ENCODE assay signal across 21 cellular contexts in genomic region chr3:24299236-24299635, GRCh38.
DNase-seq lines count a peak whose midpoint lies in the region; ATAC-seq, FAIRE-seq and TF ChIP-seq lines count a peak whose summit lies in the region.
"Had no signal": no experiment of that assay in that cellular context is flagged by ENCODE, and none has a peak within 500 bp of the region (broad histone marks: within the 10 kb centered on the region; RNA-seq: fewer than 3 reads in every experiment).

No MANE protein-coding gene starts in this region.

- H3K36me3 ChIP-seq in PC-3 (ENCODE audit: low read depth, low read length) = peaks cover 6% of the 10 kb centered on the region; the same call in 1 of the 2 replicates
- no peaks in the 10 kb centered on the region for H3K36me3 ChIP-seq in kidney (ENCODE audit: control insufficient read depth in 1 of 2, insufficient read depth in 2 of 2, low read length in 2 of 2)
- H3K36me3 ChIP-seq in upper lobe of right lung = no peaks in the 10 kb centered on the region
- H3K36me3 ChIP-seq: brain microvascular endothelial cell had no signal

- no peak overlapping the region for H3K27ac Mint-ChIP-seq in T-helper 2 cell treated with Interferon-gamma antibody and Interleukin-4, amounts not matched to agents 5 μg/mL and 100 μg/mL, for 36 hours
- H3K27ac Mint-ChIP-seq: activated B cell treated with CpG ODN at 0.5 μM for 24 hours; activated naive CD8-positive, alpha-beta T cell treated with anti-CD3 and anti-CD28 coated beads for 36 hours; CD8-positive, alpha-beta T cell; dendritic cell treated with granulocyte-macrophage colony-stimulating factor and Interleukin-4, amounts not matched to agents 40 ng/mL and 50 ng/mL, for 4 days; T-helper 17 cell had no signal

- no peaks in the 10 kb centered on the region for H4K20me1 ChIP-seq in PC-3 (ENCODE audit: low read length)

- H3K27me3 ChIP-seq in PC-3 (ENCODE audit: low read length) (no peaks in the 10 kb centered on the region), upper lobe of right lung (no peaks in the 10 kb centered on the region)
- H3K27me3 ChIP-seq: brain microvascular endothelial cell had no signal

- H3K9ac ChIP-seq in PC-3 (ENCODE audit: low read length) (no peak overlapping the region), kidney (ENCODE audit: low read length in 2 of 2) (no peak overlapping the region)
- H3K9ac ChIP-seq: KMS-11 had no signal

- POLR2A ChIA-PET in PC-3 (lab: Charles Lee; ENCODE audit: unreplicated experiment) = no interaction called here

- DNase-seq in AG20443 (ENCODE audit: low spot score) (peak; percentile 37), PC-3 (peak; percentile 82), cardiac fibroblast (ENCODE audit: low read depth in 2 of 2) (peak; percentile 44 to 55), kidney (no peak), upper lobe of right lung (no peak)
- DNase-seq in T-helper 2 cell treated with Interferon-gamma antibody and Interleukin-4, amounts not matched to agents 5 μg/mL and 100 μg/mL, for 36 hours (ENCODE audit: low spot score) = no peak
- DNase-seq: activated B cell treated with CpG ODN at 0.5 μM for 24 hours; activated naive CD8-positive, alpha-beta T cell treated with anti-CD3 and anti-CD28 coated beads for 36 hours; CD8-positive, alpha-beta T cell; DMS53; glutamatergic neuron; NCI-H1048; NCI-H2029; SHP77 treated with DMSO at 0.1 percent for 48 hours; T-helper 17 cell had no signal

- H3K79me2 ChIP-seq in PC-3 (ENCODE audit: low read length) = no peaks in the 10 kb centered on the region

- CTCF ChIA-PET in PC-3 (lab: Charles Lee) = no interaction called here

- H3F3A ChIP-seq in PC-3 (ENCODE audit: low read length, unreplicated experiment) = no peaks in the 10 kb centered on the region

- peak overlapping the region; percentile 55 for H3K4me2 ChIP-seq in PC-3 (ENCODE audit: low read length)
- H3K4me2 ChIP-seq: KMS-11 had no signal

- TF ChIP-seq CTCF in PC-3 (conservative IDR thresholded peaks at IDR 0.05; ENCODE audit: low read depth, low read length) (no peak), cardiac fibroblast (IDR thresholded peaks at IDR 0.05; ENCODE audit: low read depth, low read length) (no peak), kidney (IDR thresholded peaks at IDR 0.05; ENCODE audit: borderline replicate concordance, extremely low read depth, insufficient read depth) (no peak), upper lobe of right lung (IDR thresholded peaks at IDR 0.05) (no peak)

- intact Hi-C loops in PC-3 (cut with micrococcal nuclease) = loop anchor here (1.0 kb wide), 1 partner anchor 17 kb away; no protein-coding TSS in a partner anchor
- intact Hi-C loops in kidney (cut with DNase I) = no loop called here
- intact Hi-C loops in upper lobe of right lung (cut with DNase I) = no loop called here

- ATAC-seq in PC-3 (peak; percentile 69), HG02642 (IDR thresholded peaks at IDR 0.05; ENCODE audit: poor library complexity, unreplicated experiment) (no peak), HG02623 (IDR thresholded peaks at IDR 0.05; ENCODE audit: unreplicated experiment) (no peak), upper lobe of right lung (no peak)
- ATAC-seq: CD8-positive, alpha-beta T cell; T-helper 17 cell had no signal

- no peaks in the 10 kb centered on the region for H3K4me1 Mint-ChIP-seq in T-helper 2 cell treated with Interferon-gamma antibody and Interleukin-4, amounts not matched to agents 5 μg/mL and 100 μg/mL, for 36 hours (ENCODE audit: low read depth)
- H3K4me1 Mint-ChIP-seq: activated B cell treated with CpG ODN at 0.5 μM for 24 hours; activated naive CD8-positive, alpha-beta T cell treated with anti-CD3 and anti-CD28 coated beads for 36 hours; T-helper 17 cell had no signal

- H3K36me3 Mint-ChIP-seq in T-helper 2 cell treated with Interferon-gamma antibody and Interleukin-4, amounts not matched to agents 5 μg/mL and 100 μg/mL, for 36 hours (ENCODE audit: low read depth) = no peaks in the 10 kb centered on the region
- H3K36me3 Mint-ChIP-seq: activated naive CD8-positive, alpha-beta T cell treated with anti-CD3 and anti-CD28 coated beads for 36 hours; CD8-positive, alpha-beta T cell had no signal

- H3K4me3 Mint-ChIP-seq in T-helper 2 cell treated with Interferon-gamma antibody and Interleukin-4, amounts not matched to agents 5 μg/mL and 100 μg/mL, for 36 hours = no peak overlapping the region
- H3K4me3 Mint-ChIP-seq: activated B cell treated with CpG ODN at 0.5 μM for 24 hours; activated naive CD8-positive, alpha-beta T cell treated with anti-CD3 and anti-CD28 coated beads for 36 hours; CD8-positive, alpha-beta T cell; dendritic cell treated with granulocyte-macrophage colony-stimulating factor and Interleukin-4, amounts not matched to agents 40 ng/mL and 50 ng/mL, for 4 days; T-helper 17 cell had no signal

- H3K9me3 ChIP-seq in PC-3 (ENCODE audit: low read length) (no peaks in the 10 kb centered on the region), kidney (ENCODE audit: control insufficient read depth in 1 of 2, low read length in 2 of 2) (peaks cover 0 to 4% of the 10 kb centered on the region in 2 donors), upper lobe of right lung (no peaks in the 10 kb centered on the region)

- H3K4me1 ChIP-seq in PC-3 (ENCODE audit: insufficient read depth, low read length) (peaks cover 61% of the 10 kb centered on the region), kidney (ENCODE audit: control insufficient read depth in 1 of 2, insufficient read depth in 1 of 2, low read depth in 1 of 2, low read length in 2 of 2) (peaks cover 6 to 24% of the 10 kb centered on the region in 2 donors), upper lobe of right lung (no peaks in the 10 kb centered on the region)

- H3K27ac ChIP-seq in PC-3 (ENCODE audit: low read length) (peak overlapping the region; percentile 59), kidney (ENCODE audit: low read depth in 2 of 2, low read length in 2 of 2) (no peak overlapping the region), upper lobe of right lung (no peak overlapping the region)
- H3K27ac ChIP-seq: KMS-11 had no signal

- no peaks in the 10 kb centered on the region for H3K27me3 Mint-ChIP-seq in T-helper 2 cell treated with Interferon-gamma antibody and Interleukin-4, amounts not matched to agents 5 μg/mL and 100 μg/mL, for 36 hours (ENCODE audit: low read depth)
- H3K27me3 Mint-ChIP-seq: activated B cell treated with CpG ODN at 0.5 μM for 24 hours; dendritic cell treated with granulocyte-macrophage colony-stimulating factor and Interleukin-4, amounts not matched to agents 40 ng/mL and 50 ng/mL, for 4 days had no signal

- no peak overlapping the region for H2AFZ ChIP-seq in PC-3 (ENCODE audit: low read length)

- H3K9me3 Mint-ChIP-seq in T-helper 2 cell treated with Interferon-gamma antibody and Interleukin-4, amounts not matched to agents 5 μg/mL and 100 μg/mL, for 36 hours = no peaks in the 10 kb centered on the region
- H3K9me3 Mint-ChIP-seq: CD8-positive, alpha-beta T cell; dendritic cell treated with granulocyte-macrophage colony-stimulating factor and Interleukin-4, amounts not matched to agents 40 ng/mL and 50 ng/mL, for 4 days had no signal

- H3K9me2 ChIP-seq in PC-3 (replicated peaks; ENCODE audit: low read length) = 0 out of 2 replicates have a peak, but pooled peaks cover 3% of the 10 kb centered on the region

- FAIRE-seq in kidney (lab: Jason Lieb, UNC) = peak; percentile 79
- FAIRE-seq: urothelium cell line had no signal

- BruUV-seq in PC-3 (replicated peaks; lab: Mats Ljungman, UMichigan) = no TSS peak

- H3K4me3 ChIP-seq in PC-3 (ENCODE audit: low read length) (no peak overlapping the region), cardiac fibroblast (replicated peaks in 1 of 2; ENCODE audit: low read depth in 2 of 2, low read length in 2 of 2) (no peak overlapping the region), kidney (ENCODE audit: low read length in 2 of 2) (no peak overlapping the region), upper lobe of right lung (no peak overlapping the region)

Comparison
In these comparisons a context has a peak if more than half of its experiments do, and no peak if none do; other contexts are left out.
1. DNase-seq: peak in AG20443 (single experiment), PC-3 (single experiment) and cardiac fibroblast (2 of 2); none in kidney (single experiment), T-helper 2 cell treated with Interferon-gamma antibody and Interleukin-4, amounts not matched to agents 5 μg/mL and 100 μg/mL, for 36 hours (single experiment) and upper lobe of right lung (single experiment).